7 cellular contexts compared by ENCODE assay signal in genomic region chr3:58177747-58178527, GRCh38. TPM values are rescaled to one million over a fixed set of nuclear protein-coding genes. Genes with fewer than 3 reads are reported as not detected.
A peak's percentile ranks its signal among the peaks of the same experiment; 100 is the strongest.
DNase-seq lines count a peak whose midpoint lies in the region; ATAC-seq and TF ChIP-seq lines count a peak whose summit lies in the region.

No MANE protein-coding gene starts in this region.

- no peaks in the 10 kb centered on the region for H3K36me3 Mint-ChIP-seq in chondrocyte (ENCODE audit: low read depth)

- ATAC-seq in left colon = peak; percentile 49

- peak overlapping the region; percentile 66 for H3K4me3 Mint-ChIP-seq in chondrocyte (ENCODE audit: unreplicated experiment)

- H3K4me3 ChIP-seq in HFF-Myc (replicated peaks; ENCODE audit: low read depth, low read length) = peak overlapping the region; percentile 29

- peak; percentile 39 for DNase-seq in HFF-Myc (ENCODE audit: extremely low read depth, low read depth)
- peak; percentile 66 for DNase-seq in NCI-H146 (lab: John Stamatoyannopoulos, UW)
- peak; percentile 80 for DNase-seq in activated CD4-positive, alpha-beta T cell treated with anti-CD3 and anti-CD28 coated beads for 1 hour
- DNase-seq in chondrocyte (ENCODE audit: low spot score) = no peak
- DNase-seq in left colon = peak; percentile 84 to 94
- DNase-seq in stimulated activated CD4-positive, alpha-beta T cell treated with anti-CD3 and anti-CD28 coated beads, Interleukin-1b, Interleukin-23, amount 100 ng/mL, for 4 hours (ENCODE audit: low read depth in 2 of 2) = peak; percentile 92

- peaks cover 11% of the 10 kb centered on the region for H3K4me1 Mint-ChIP-seq in chondrocyte (ENCODE audit: low read depth)

- peak; percentile 96 for TF ChIP-seq CTCF in GM12874 (IDR thresholded peaks at IDR 0.05; ENCODE audit: insufficient read depth, low read depth, low read length)
- TF ChIP-seq CTCF in HFF-Myc (IDR thresholded peaks at IDR 0.05; ENCODE audit: low read depth, low read length, missing control alignments) = peak; percentile 92
- TF ChIP-seq CTCF in chondrocyte (IDR thresholded peaks at IDR 0.05) = peak; percentile 98

- H3K27me3 Mint-ChIP-seq in chondrocyte (ENCODE audit: low read depth) = no peaks in the 10 kb centered on the region

- H3K27ac Mint-ChIP-seq in chondrocyte (ENCODE audit: unreplicated experiment) = no peak overlapping the region

- no peaks in the 10 kb centered on the region for H3K9me3 Mint-ChIP-seq in chondrocyte (ENCODE audit: low read depth)

- intact Hi-C loops in left colon (cut with DNase I, micrococcal nuclease) = loop anchor here in 1 of 2 donors (10.0 kb wide), 1 partner anchor 173 kb away; the partner anchor contains the start of gene FLNB

RNA-seq across cellular contexts. Expression of gene DNASE1L3, which starts 32.8 kb away (rescaled TPM):
- total RNA-seq in chondrocyte = not detected in 3 replicates
- total RNA-seq in left colon = 1 to 10 TPM; 1.2 to 8.1 TPM

RNA-seq across cellular contexts. Expression of gene ABHD6, which starts 59.7 kb away (rescaled TPM):
- total RNA-seq in chondrocyte (5.1 to 9.4 TPM (median 7.4 TPM) in 3 replicates), left colon (10 to 100 TPM; 21.9 to 25.0 TPM)
